ENCODE assay signal across 7 cellular contexts in the genomic region with DNA sequence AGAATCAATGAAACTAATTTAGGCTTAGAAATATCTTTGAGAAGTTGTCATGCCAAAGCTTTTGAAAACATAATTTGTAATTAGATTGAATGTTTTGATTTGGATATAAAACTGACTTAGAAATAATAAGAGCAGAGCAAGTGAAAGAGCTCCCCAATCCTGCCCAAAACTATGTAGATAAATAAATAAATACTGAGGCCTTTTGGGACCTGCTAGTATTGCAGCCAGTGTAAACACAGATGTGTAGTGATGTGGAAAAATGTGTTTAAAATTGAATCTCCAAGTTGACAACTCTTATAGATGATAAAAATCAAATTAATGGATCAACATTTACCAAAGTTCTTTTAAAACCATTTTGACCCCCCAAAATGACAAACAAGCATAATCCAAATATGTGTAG.
"Had no signal": no experiment of that assay in that cellular context is flagged by ENCODE, and none has a peak within 500 bp of the region (broad histone marks: within the 10 kb centered on the region; RNA-seq: fewer than 3 reads in every experiment).

No MANE protein-coding gene starts in this region.

- H3K27ac Mint-ChIP-seq: GM23338, HFFc6 had no signal

- H3K4me3 Mint-ChIP-seq: GM23338, HFFc6 had no signal

- ATAC-seq: GM23338, HCT116, K562 had no signal

- H3K4me1 Mint-ChIP-seq: GM23338 had no signal

- DNase-seq: H7, HFFc6, IMR-90, KG1 had no signal
